Comparison of ENCODE assay signal across 17 cellular contexts in genomic region chr4:40310225-40310624, GRCh38. TPM values are rescaled to one million over a fixed set of nuclear protein-coding genes. Genes with fewer than 3 reads are reported as not detected.
DNase-seq lines count a peak whose midpoint lies in the region; ATAC-seq, FAIRE-seq and TF ChIP-seq lines count a peak whose summit lies in the region.
"Had no signal": no experiment of that assay in that cellular context is flagged by ENCODE, and none has a peak within 500 bp of the region (broad histone marks: within the 10 kb centered on the region; RNA-seq: fewer than 3 reads in every experiment).

No MANE protein-coding gene starts in this region.

- no peak for ATAC-seq in activated naive CD8-positive, alpha-beta T cell treated with anti-CD3 and anti-CD28 coated beads, Interleukin-2, amount 50 U/mL, for 24 hours
- no peak for ATAC-seq in K562
- ATAC-seq in stimulated activated effector memory CD8-positive, alpha-beta T cell treated with anti-CD3 and anti-CD28 coated beads, Interleukin-12 subunit alpha, Interleukin-12 subunit beta, amount 100 ng/mL, for 72 hours: no peak

- peaks cover 1% of the 10 kb centered on the region for H3K36me3 Mint-ChIP-seq in activated naive CD8-positive, alpha-beta T cell treated with anti-CD3 and anti-CD28 coated beads for 36 hours
- H3K36me3 Mint-ChIP-seq in activated naive CD8-positive, alpha-beta T cell treated with anti-CD3 and anti-CD28 coated beads, Interleukin-2, amount 50 U/mL, for 24 hours (ENCODE audit: low read depth): no peaks in the 10 kb centered on the region
- H3K36me3 Mint-ChIP-seq in stimulated activated effector memory CD8-positive, alpha-beta T cell treated with anti-CD3 and anti-CD28 coated beads, Interleukin-12 subunit alpha, Interleukin-12 subunit beta, amount 100 ng/mL, for 72 hours: peaks cover 5% of the 10 kb centered on the region

- H3K4me1 ChIP-seq in K562 (replicated peaks in 1 of 2; ENCODE audit: control insufficient read depth in 2 of 2, insufficient read depth in 2 of 2, low read length in 2 of 2) (peaks cover 12 to 53% of the 10 kb centered on the region in 2 experiments), spleen (peaks cover 27 to 73% (median 57%) of the 10 kb centered on the region in 6 donors), stomach (peaks cover 6 to 37% (median 14%) of the 10 kb centered on the region in 4 donors)

- H3K9me3 Mint-ChIP-seq in activated naive CD8-positive, alpha-beta T cell treated with anti-CD3 and anti-CD28 coated beads for 36 hours: no peaks in the 10 kb centered on the region
- H3K9me3 Mint-ChIP-seq in activated naive CD8-positive, alpha-beta T cell treated with anti-CD3 and anti-CD28 coated beads, Interleukin-2, amount 50 U/mL, for 24 hours: no peaks in the 10 kb centered on the region
- no peaks in the 10 kb centered on the region for H3K9me3 Mint-ChIP-seq in stimulated activated effector memory CD8-positive, alpha-beta T cell treated with anti-CD3 and anti-CD28 coated beads, Interleukin-12 subunit alpha, Interleukin-12 subunit beta, amount 100 ng/mL, for 72 hours

- CTCF ChIA-PET in K562 (lab: Yijun Ruan, JAX; ENCODE audit: low intra/inter-chr PET ratio): no interaction called here

- POLR2A ChIA-PET in K562 (lab: Yijun Ruan, JAX): interaction anchor here (0.6 kb wide), 1 partner anchor 241 kb away, joined by 3 read pairs; no protein-coding TSS in a partner anchor

- no peak for TF ChIP-seq POLR2A in K562 (conservative IDR thresholded peaks at IDR 0.05)
- no peak for TF ChIP-seq POLR2A in spleen (IDR thresholded peaks at IDR 0.05)
- no peak for TF ChIP-seq POLR2A in stomach (IDR thresholded peaks at IDR 0.05)

- no peaks in the 10 kb centered on the region for H3K9me3 ChIP-seq in KOPT-K1 (ENCODE audit: insufficient read depth, low read length, poor library complexity, severe bottlenecking)
- H3K9me3 ChIP-seq in K562 (replicated peaks; ENCODE audit: control insufficient read depth, insufficient read depth, low read depth, low read length): no peaks in the 10 kb centered on the region
- no peaks in the 10 kb centered on the region for H3K9me3 ChIP-seq in spleen
- no peaks in the 10 kb centered on the region for H3K9me3 ChIP-seq in stomach
- H3K9me3 ChIP-seq: MG63 had no signal

- whole genome bisulfite sequencing in K562 (ENCODE audit: insufficient coverage, low coverage, missing lambda C conversion rate): 93% methylated on average over 8 of the region's 8 CpGs
- WGBS in spleen, 5 donors: 94 to 98% (median 95%) methylated on average over 8 of the region's 8 CpGs
- 95 to 98% (median 98%) methylated on average over 8 of the region's 8 CpGs for WGBS in stomach, 5 donors

- H3K36me3 ChIP-seq in KOPT-K1 (ENCODE audit: insufficient read depth, low read length) (no peaks in the 10 kb centered on the region), K562 (ENCODE audit: control insufficient read depth, insufficient read depth, low read length) (no peaks in the 10 kb centered on the region), spleen (no peaks in the 10 kb centered on the region), stomach (no peaks in the 10 kb centered on the region)
- H3K36me3 ChIP-seq: MG63 had no signal

- H3K9me1 ChIP-seq in K562 (ENCODE audit: control insufficient read depth, insufficient read depth, low read length): no peaks in the 10 kb centered on the region

- in situ Hi-C loops in K562 (cut with MboI): loop anchor here (5.0 kb wide), 2 partner anchors 158 to 248 kb away; no protein-coding TSS in a partner anchor

- no TSS peak for BruUV-seq in K562 (replicated peaks; lab: Mats Ljungman, UMichigan)

- H3K4me3 ChIP-seq in K562: no peak overlapping the region
- H3K4me3 ChIP-seq in spleen: no peak overlapping the region
- no peak overlapping the region for H3K4me3 ChIP-seq in stomach
- H3K4me3 ChIP-seq: MG63 had no signal

- no peak for FAIRE-seq in K562 (lab: Jason Lieb, UNC)
- FAIRE-seq: D721Med, RCC 7860 had no signal

- no peak overlapping the region for H3K9ac ChIP-seq in K562 (ENCODE audit: insufficient read depth in 1 of 2, low read depth in 2 of 2, low read length in 2 of 2)
- H3K9ac ChIP-seq: KMS-11 had no signal

- H2AFZ ChIP-seq in K562 (ENCODE audit: low read depth, low read length): no peak overlapping the region

- H3K27ac Mint-ChIP-seq in activated naive CD8-positive, alpha-beta T cell treated with anti-CD3 and anti-CD28 coated beads for 36 hours: peak overlapping the region; percentile 77
- H3K27ac Mint-ChIP-seq in activated naive CD8-positive, alpha-beta T cell treated with anti-CD3 and anti-CD28 coated beads, Interleukin-2, amount 50 U/mL, for 24 hours: no peak overlapping the region
- H3K27ac Mint-ChIP-seq in stimulated activated effector memory CD8-positive, alpha-beta T cell treated with anti-CD3 and anti-CD28 coated beads, Interleukin-12 subunit alpha, Interleukin-12 subunit beta, amount 100 ng/mL, for 72 hours: no peak overlapping the region

- no peaks in the 10 kb centered on the region for H3K79me2 ChIP-seq in K562 (ENCODE audit: control insufficient read depth, insufficient read depth, low read length)

- intact Hi-C loops in K562 (cut with micrococcal nuclease) (loop anchor here (10.0 kb wide), 2 partner anchors 615 to 845 kb away; partner anchors contain the start of gene UBE2K), spleen (cut with DNase I; ENCODE audit: low total_unique reads) (loop anchor here (10.0 kb wide), 1 partner anchor 255 kb away; the partner anchor contains the start of gene N4BP2), stomach (cut with DNase I; ENCODE audit: low total_unique reads) (no loop called here)

- no peak overlapping the region for H3K4me2 ChIP-seq in K562 (ENCODE audit: insufficient read depth, low read length)

- peak overlapping the region; percentile 95 for H3K27ac ChIP-seq in KOPT-K1 (ENCODE audit: low read depth, low read length, poor library complexity, severe bottlenecking)
- H3K27ac ChIP-seq in K562 (ENCODE audit: extremely low read depth, low read depth, low read length): no peak overlapping the region
- H3K27ac ChIP-seq in spleen: peak overlapping the region in 6 of 8 donors; percentile 80 to 92 (median 85)
- no peak overlapping the region for H3K27ac ChIP-seq in stomach
- H3K27ac ChIP-seq: KMS-11 had no signal

- no peak overlapping the region for H3K4me3 Mint-ChIP-seq in activated naive CD8-positive, alpha-beta T cell treated with anti-CD3 and anti-CD28 coated beads for 36 hours
- H3K4me3 Mint-ChIP-seq in activated naive CD8-positive, alpha-beta T cell treated with anti-CD3 and anti-CD28 coated beads, Interleukin-2, amount 50 U/mL, for 24 hours: no peak overlapping the region
- H3K4me3 Mint-ChIP-seq in stimulated activated effector memory CD8-positive, alpha-beta T cell treated with anti-CD3 and anti-CD28 coated beads, Interleukin-12 subunit alpha, Interleukin-12 subunit beta, amount 100 ng/mL, for 72 hours: no peak overlapping the region

- TF ChIP-seq EP300 in K562 (IDR thresholded peaks at IDR 0.05; ENCODE audit: low read length) (no peak), stomach (IDR thresholded peaks at IDR 0.05) (no peak)

- no peak for TF ChIP-seq RAD21 in K562 (CRISPR knock-in tag; conservative IDR thresholded peaks at IDR 0.05 in 1 of 2, IDR thresholded peaks at IDR 0.05 in 1 of 2)

- no peaks in the 10 kb centered on the region for H3K27me3 ChIP-seq in K562 (ENCODE audit: control insufficient read depth in 2 of 2, insufficient read depth in 2 of 2, low read length in 2 of 2)
- H3K27me3 ChIP-seq in spleen (replicated peaks in 1 of 7): no peaks in the 10 kb centered on the region
- no peaks in the 10 kb centered on the region for H3K27me3 ChIP-seq in stomach
- H3K27me3 ChIP-seq: MG63 had no signal

- TF ChIP-seq CTCF in K562 (IDR thresholded peaks at IDR 0.05 in 2 of 3, conservative IDR thresholded peaks at IDR 0.05 in 1 of 3; ENCODE audit: insufficient read depth in 2 of 3, low read depth in 1 of 3, low read length in 3 of 3) (no peak), spleen (IDR thresholded peaks at IDR 0.05 in 8 of 11, conservative IDR thresholded peaks at IDR 0.05 in 3 of 11) (no peak), stomach (IDR thresholded peaks at IDR 0.05) (no peak)

- no peaks in the 10 kb centered on the region for H4K20me1 ChIP-seq in K562 (replicated peaks; ENCODE audit: control insufficient read depth, insufficient read depth, low read length)

- peaks cover 81% of the 10 kb centered on the region for H3K4me1 Mint-ChIP-seq in activated naive CD8-positive, alpha-beta T cell treated with anti-CD3 and anti-CD28 coated beads for 36 hours
- peaks cover 88% of the 10 kb centered on the region for H3K4me1 Mint-ChIP-seq in activated naive CD8-positive, alpha-beta T cell treated with anti-CD3 and anti-CD28 coated beads, Interleukin-2, amount 50 U/mL, for 24 hours
- peaks cover 52% of the 10 kb centered on the region for H3K4me1 Mint-ChIP-seq in stimulated activated effector memory CD8-positive, alpha-beta T cell treated with anti-CD3 and anti-CD28 coated beads, Interleukin-12 subunit alpha, Interleukin-12 subunit beta, amount 100 ng/mL, for 72 hours

- no peak for DNase-seq in activated naive CD8-positive, alpha-beta T cell treated with anti-CD3 and anti-CD28 coated beads for 36 hours
- DNase-seq in activated naive CD8-positive, alpha-beta T cell treated with anti-CD3 and anti-CD28 coated beads, Interleukin-2, amount 50 U/mL, for 24 hours: no peak
- DNase-seq in K562 (ENCODE audit: extremely low read depth in 1 of 4, low spot score in 3 of 4) (no peak), spleen (no peak), stomach (no peak), NCI-H446 (lab: John Stamatoyannopoulos, UW) (no peak)
- DNase-seq in stimulated activated effector memory CD8-positive, alpha-beta T cell treated with anti-CD3 and anti-CD28 coated beads, Interleukin-12 subunit alpha, Interleukin-12 subunit beta, amount 100 ng/mL, for 72 hours (ENCODE audit: low spot score in 2 of 2): no peak
- DNase-seq: DMS79, MG63, NCI-H1105, NCI-H1694, NCI-H524 treated with DMSO at 0.1 percent for 48 hours, SHP77 treated with DMSO at 0.1 percent for 48 hours had no signal

- H3K27me3 Mint-ChIP-seq in activated naive CD8-positive, alpha-beta T cell treated with anti-CD3 and anti-CD28 coated beads for 36 hours: no peaks in the 10 kb centered on the region
- H3K27me3 Mint-ChIP-seq in activated naive CD8-positive, alpha-beta T cell treated with anti-CD3 and anti-CD28 coated beads, Interleukin-2, amount 50 U/mL, for 24 hours: no peaks in the 10 kb centered on the region

RNA-seq across cellular contexts. Expression of gene CHRNA9, which starts 24.9 kb away (rescaled TPM):
- under 1 TPM in 1 of 2 experiments, not detected in 1; 0.22 TPM for total RNA-seq in activated naive CD8-positive, alpha-beta T cell treated with anti-CD3 and anti-CD28 coated beads for 36 hours
- total RNA-seq in K562 (2011; cell fraction: chromatin; rRNA removed; ENCODE audit: low replicate concordance): not detected in 2 replicates
- total RNA-seq in K562 (2011; cell fraction: nucleolus; rRNA removed): not detected in 2 replicates
- total RNA-seq in K562 (2011; cell fraction: nucleoplasm; rRNA removed): not detected in 2 replicates
- total RNA-seq in K562 (2014; rRNA removed) (not detected in 2 replicates), K562 (2014; rRNA removed; fragmentation: Illumina TruSeq; extraction: Trizol) (not detected in 2 replicates), K562 (2015; rRNA removed; fragmentation: Illumina TruSeq; extraction: Trizol) (not detected in 2 replicates), K562 (2021) (not detected in 2 replicates), spleen (not detected), stomach (not detected)
- polyA plus RNA-seq in K562 (2011; rRNA removed) (not detected in 2 replicates), K562 (2014; fragmentation: Illumina TruSeq; extraction: Trizol) (not detected in 2 replicates), K562 (2014; fragmentation: Nextera tagmentation; extraction: Ambion mirVana) (not detected), K562 (2014; rRNA removed) (not detected in 2 replicates), spleen (under 1 TPM in 2 of 3 donors, not detected in 1; 0.03 to 0.11 TPM), stomach (under 1 TPM in 1 of 3 donors, not detected in 2; 0.31 TPM)
- polyA plus RNA-seq in K562 (2011; cell fraction: cytosol; rRNA removed): not detected in 2 replicates
- not detected in 2 replicates for polyA plus RNA-seq in K562 (2011; cell fraction: nucleus; rRNA removed)
- polyA plus RNA-seq in K562 (2012): not detected in 2 replicates
- not detected in 2 replicates for polyA minus RNA-seq in K562 (2011; rRNA and poly(A)+ RNA removed)
- 0.55 and 0.76 TPM in 2 replicates for polyA minus RNA-seq in K562 (2011; cell fraction: cytosol; rRNA and poly(A)+ RNA removed)
- polyA minus RNA-seq in K562 (2011; cell fraction: nucleus; rRNA and poly(A)+ RNA removed): not detected in 2 replicates

Comparison
In these comparisons a context has a peak if more than half of its experiments do, and no peak if none do; other contexts are left out.
1. H3K27ac ChIP-seq: peak in KOPT-K1 (single experiment) and spleen (6 of 8); none in K562 (single experiment) and stomach (0 of 5).